Comparison of ENCODE assay signal across 1 cellular context in genomic region chr18:54529444-54529843, GRCh38.
TF ChIP-seq lines count a peak whose summit lies in the region.

No MANE protein-coding gene starts in this region.

TF ChIP-seq in WTC11, 78 proteins besides CTCF, POLR2A, EP300 and RAD21 (continued from another document):
- TF ChIP-seq AFF4 (CRISPR knock-in tag; IDR thresholded peaks at IDR 0.05; ENCODE audit: borderline replicate concordance) (no peak), USF1 (CRISPR knock-in tag; IDR thresholded peaks at IDR 0.05) (peak; percentile 64; the same call in 1 of the 2 replicates), ZBTB43 (CRISPR knock-in tag; IDR thresholded peaks at IDR 0.05) (no peak), FOXK1 (CRISPR knock-in tag; IDR thresholded peaks at IDR 0.05) (no peak)
